ENCODE assay signal across 20 cellular contexts in genomic region chr16:14490281-14490680, GRCh38.
"Had no signal": no experiment of that assay in that cellular context is flagged by ENCODE, and none has a peak within 500 bp of the region (broad histone marks: within the 10 kb centered on the region; RNA-seq: fewer than 3 reads in every experiment).

No MANE protein-coding gene starts in this region.

- H3K4me3 ChIP-seq: breast epithelium, esophagus squamous epithelium, neural progenitor cell, prostate gland, thoracic aorta had no signal

- DNase-seq: activated CD4-positive, alpha-beta T cell treated with anti-CD3 and anti-CD28 coated beads, Interleukin-2, amount 50 U/mL, for 1 hour; activated CD4-positive, CD25-positive, alpha-beta regulatory T cell treated with anti-CD3 and anti-CD28 coated beads, Interleukin-2, amount 50 U/mL, for 72 hours; activated CD8-positive, alpha-beta memory T cell treated with anti-CD3 and anti-CD28 coated beads, Interleukin-2, amount 50 U/mL, for 4 hours; activated naive CD4-positive, alpha-beta T cell treated with anti-CD3 and anti-CD28 coated beads, Interleukin-2, amount 10 ng/mL, durations not matched to agents 7 days and 5 days; activated naive CD8-positive, alpha-beta T cell treated with anti-CD3 and anti-CD28 coated beads, Interleukin-2, amount 50 U/mL, for 24 hours; activated T-cell treated with anti-CD3 and anti-CD28 coated beads, Interleukin-2, amount 50 U/mL, for 4 hours; aorta; cerebellar nuclear complex; cortex of kidney; esophagus squamous epithelium; hippocampal formation; mammary epithelial cell; stimulated activated CD4-positive, alpha-beta T cell treated with anti-CD3 and anti-CD28 coated beads, Interleukin-4, amount 100 ng/mL, for 24 hours; T1000 had no signal

- ATAC-seq: activated naive CD8-positive, alpha-beta T cell treated with anti-CD3 and anti-CD28 coated beads, Interleukin-2, amount 50 U/mL, for 24 hours; activated T-cell treated with anti-CD3 and anti-CD28 coated beads, Interleukin-2, amount 50 U/mL, for 4 hours; sciatic nerve; stimulated activated effector memory CD8-positive, alpha-beta T cell treated with anti-CD3 and anti-CD28 coated beads, Interleukin-12 subunit alpha, Interleukin-12 subunit beta, amount 100 ng/mL, for 72 hours had no signal

- H3K27ac ChIP-seq: breast epithelium, esophagus squamous epithelium, neural progenitor cell, prostate gland, thoracic aorta had no signal

- H3K36me3 ChIP-seq: breast epithelium, esophagus squamous epithelium, neural progenitor cell, prostate gland, thoracic aorta had no signal

- H3K4me1 ChIP-seq: prostate gland had no signal

- H3K27me3 ChIP-seq: breast epithelium, esophagus squamous epithelium, neural progenitor cell had no signal

- H3K9me3 ChIP-seq: breast epithelium, esophagus squamous epithelium, prostate gland, thoracic aorta had no signal
